ENCODE assay signal across 1 cellular context in genomic region chr1:155012052-155012546, GRCh38.
TF ChIP-seq lines count a peak whose summit lies in the region.

No MANE protein-coding gene starts in this region.

TF ChIP-seq in HepG2, 621 proteins besides CTCF, POLR2A, EP300 and RAD21:
- TF ChIP-seq MAF1 (CRISPR knock-in tag; IDR thresholded peaks at IDR 0.05; ENCODE audit: borderline replicate concordance): no peak
- peak; percentile 52; the same call in 1 of the 2 replicates for TF ChIP-seq RFX3 (CRISPR knock-in tag; IDR thresholded peaks at IDR 0.05)
- TF ChIP-seq, protein P1, sequence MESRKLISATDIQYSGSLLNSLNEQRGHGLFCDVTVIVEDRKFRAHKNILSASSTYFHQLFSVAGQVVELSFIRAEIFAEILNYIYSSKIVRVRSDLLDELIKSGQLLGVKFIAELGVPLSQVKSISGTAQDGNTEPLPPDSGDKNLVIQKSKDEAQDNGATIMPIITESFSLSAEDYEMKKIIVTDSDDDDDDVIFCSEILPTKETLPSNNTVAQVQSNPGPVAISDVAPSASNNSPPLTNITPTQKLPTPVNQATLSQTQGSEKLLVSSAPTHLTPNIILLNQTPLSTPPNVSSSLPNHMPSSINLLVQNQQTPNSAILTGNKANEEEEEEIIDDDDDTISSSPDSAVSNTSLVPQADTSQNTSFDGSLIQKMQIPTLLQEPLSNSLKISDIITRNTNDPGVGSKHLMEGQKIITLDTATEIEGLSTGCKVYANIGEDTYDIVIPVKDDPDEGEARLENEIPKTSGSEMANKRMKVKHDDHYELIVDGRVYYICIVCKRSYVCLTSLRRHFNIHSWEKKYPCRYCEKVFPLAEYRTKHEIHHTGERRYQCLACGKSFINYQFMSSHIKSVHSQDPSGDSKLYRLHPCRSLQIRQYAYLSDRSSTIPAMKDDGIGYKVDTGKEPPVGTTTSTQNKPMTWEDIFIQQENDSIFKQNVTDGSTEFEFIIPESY (CRISPR knock-in tag; IDR thresholded peaks at IDR 0.05): peak; percentile 71; the same call in 1 of the 2 replicates
- TF ChIP-seq RBFOX2 (IDR thresholded peaks at IDR 0.05; ENCODE audit: low read depth, low read length): 0 out of 2 replicates have a peak, but pooled peaks have one; percentile 27
- peak; percentile 90 for TF ChIP-seq PCBP1 (IDR thresholded peaks at IDR 0.05; ENCODE audit: borderline replicate concordance, low read depth, low read length)
- TF ChIP-seq TAF1 (CRISPR knock-in tag; IDR thresholded peaks at IDR 0.05): no peak
- peak; percentile 27; the same call in 1 of the 2 replicates for TF ChIP-seq NFYC (CRISPR knock-in tag; IDR thresholded peaks at IDR 0.05)
- TF ChIP-seq, protein P2, sequence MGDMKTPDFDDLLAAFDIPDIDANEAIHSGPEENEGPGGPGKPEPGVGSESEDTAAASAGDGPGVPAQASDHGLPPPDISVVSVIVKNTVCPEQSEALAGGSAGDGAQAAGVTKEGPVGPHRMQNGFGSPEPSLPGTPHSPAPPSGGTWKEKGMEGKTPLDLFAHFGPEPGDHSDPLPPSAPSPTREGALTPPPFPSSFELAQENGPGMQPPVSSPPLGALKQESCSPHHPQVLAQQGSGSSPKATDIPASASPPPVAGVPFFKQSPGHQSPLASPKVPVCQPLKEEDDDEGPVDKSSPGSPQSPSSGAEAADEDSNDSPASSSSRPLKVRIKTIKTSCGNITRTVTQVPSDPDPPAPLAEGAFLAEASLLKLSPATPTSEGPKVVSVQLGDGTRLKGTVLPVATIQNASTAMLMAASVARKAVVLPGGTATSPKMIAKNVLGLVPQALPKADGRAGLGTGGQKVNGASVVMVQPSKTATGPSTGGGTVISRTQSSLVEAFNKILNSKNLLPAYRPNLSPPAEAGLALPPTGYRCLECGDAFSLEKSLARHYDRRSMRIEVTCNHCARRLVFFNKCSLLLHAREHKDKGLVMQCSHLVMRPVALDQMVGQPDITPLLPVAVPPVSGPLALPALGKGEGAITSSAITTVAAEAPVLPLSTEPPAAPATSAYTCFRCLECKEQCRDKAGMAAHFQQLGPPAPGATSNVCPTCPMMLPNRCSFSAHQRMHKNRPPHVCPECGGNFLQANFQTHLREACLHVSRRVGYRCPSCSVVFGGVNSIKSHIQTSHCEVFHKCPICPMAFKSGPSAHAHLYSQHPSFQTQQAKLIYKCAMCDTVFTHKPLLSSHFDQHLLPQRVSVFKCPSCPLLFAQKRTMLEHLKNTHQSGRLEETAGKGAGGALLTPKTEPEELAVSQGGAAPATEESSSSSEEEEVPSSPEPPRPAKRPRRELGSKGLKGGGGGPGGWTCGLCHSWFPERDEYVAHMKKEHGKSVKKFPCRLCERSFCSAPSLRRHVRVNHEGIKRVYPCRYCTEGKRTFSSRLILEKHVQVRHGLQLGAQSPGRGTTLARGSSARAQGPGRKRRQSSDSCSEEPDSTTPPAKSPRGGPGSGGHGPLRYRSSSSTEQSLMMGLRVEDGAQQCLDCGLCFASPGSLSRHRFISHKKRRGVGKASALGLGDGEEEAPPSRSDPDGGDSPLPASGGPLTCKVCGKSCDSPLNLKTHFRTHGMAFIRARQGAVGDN (CRISPR knock-in tag; IDR thresholded peaks at IDR 0.05): peak; percentile 25; the same call in 1 of the 2 replicates
TF ChIP-seq in HepG2: peak in this region for 6.
